ENCODE assay signal across 1 cellular context in the genomic region with DNA sequence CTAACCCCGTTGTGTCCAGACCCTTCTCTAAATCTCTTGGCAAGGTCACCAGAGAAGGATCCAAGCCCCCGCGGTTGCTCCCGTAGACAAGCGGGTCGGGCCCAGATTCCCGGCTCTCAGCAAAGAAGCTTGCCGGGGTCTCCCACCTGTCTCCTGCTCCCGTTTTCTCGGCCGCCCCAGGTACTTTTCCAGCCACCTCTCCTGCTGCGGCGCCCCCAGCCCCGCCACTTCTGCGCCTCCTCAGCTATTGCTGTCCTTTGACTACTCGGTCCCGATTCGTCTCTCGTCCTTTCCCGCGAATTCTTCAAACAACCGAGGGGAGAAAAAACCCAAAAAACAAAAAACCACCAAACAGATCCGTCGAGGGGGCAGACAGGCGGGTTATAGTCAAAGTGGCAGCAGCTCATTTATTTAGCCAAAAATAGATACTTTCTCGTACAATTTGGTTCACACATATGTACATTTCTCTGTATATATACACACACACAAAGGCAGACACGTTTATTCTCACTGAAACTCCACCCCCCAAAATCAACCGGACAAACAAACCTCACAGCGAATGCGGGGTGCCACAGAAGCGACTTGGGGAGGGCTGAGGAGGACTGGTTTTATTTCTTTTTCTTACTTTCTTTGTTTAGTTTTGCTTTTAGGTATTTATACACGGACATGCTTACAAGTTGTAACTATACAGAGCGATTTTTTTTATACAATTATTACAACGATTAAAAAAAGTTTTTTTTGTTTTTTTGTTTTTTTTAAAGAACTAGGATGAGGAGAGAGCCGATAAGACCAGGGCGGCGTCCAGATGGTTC.
TF ChIP-seq lines count a peak whose summit lies in the region.

No MANE protein-coding gene starts in this region.

TF ChIP-seq in SK-N-SH treated with all-trans-retinoic acid at 6 μM for 48 hours, 23 proteins besides CTCF, POLR2A, EP300 and RAD21 (continued from another document):
- TF ChIP-seq, protein P1, sequence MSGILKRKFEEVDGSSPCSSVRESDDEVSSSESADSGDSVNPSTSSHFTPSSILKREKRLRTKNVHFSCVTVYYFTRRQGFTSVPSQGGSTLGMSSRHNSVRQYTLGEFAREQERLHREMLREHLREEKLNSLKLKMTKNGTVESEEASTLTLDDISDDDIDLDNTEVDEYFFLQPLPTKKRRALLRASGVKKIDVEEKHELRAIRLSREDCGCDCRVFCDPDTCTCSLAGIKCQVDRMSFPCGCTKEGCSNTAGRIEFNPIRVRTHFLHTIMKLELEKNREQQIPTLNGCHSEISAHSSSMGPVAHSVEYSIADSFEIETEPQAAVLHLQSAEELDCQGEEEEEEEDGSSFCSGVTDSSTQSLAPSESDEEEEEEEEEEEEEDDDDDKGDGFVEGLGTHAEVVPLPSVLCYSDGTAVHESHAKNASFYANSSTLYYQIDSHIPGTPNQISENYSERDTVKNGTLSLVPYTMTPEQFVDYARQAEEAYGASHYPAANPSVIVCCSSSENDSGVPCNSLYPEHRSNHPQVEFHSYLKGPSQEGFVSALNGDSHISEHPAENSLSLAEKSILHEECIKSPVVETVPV (CRISPR knock-in tag; IDR thresholded peaks at IDR 0.05): no peak
- no peak for TF ChIP-seq PPARA (CRISPR knock-in tag; IDR thresholded peaks at IDR 0.05; ENCODE audit: borderline replicate concordance)
- TF ChIP-seq ARNTL (CRISPR knock-in tag; IDR thresholded peaks at IDR 0.05; ENCODE audit: borderline replicate concordance, low read depth): no peak
